Comparison of ENCODE assay signal across 29 cellular contexts in genomic region chr15:53847745-53848144, GRCh38.
DNase-seq lines count a peak whose midpoint lies in the region; ATAC-seq, FAIRE-seq and TF ChIP-seq lines count a peak whose summit lies in the region.
"Had no signal": no experiment of that assay in that cellular context is flagged by ENCODE, and none has a peak within 500 bp of the region (broad histone marks: within the 10 kb centered on the region; RNA-seq: fewer than 3 reads in every experiment).

No MANE protein-coding gene starts in this region.

- peaks cover 76% of the 10 kb centered on the region for H3K4me1 ChIP-seq in HepG2 (ENCODE audit: insufficient read depth, low read length)
- H3K4me1 ChIP-seq in right lobe of liver = no peaks in the 10 kb centered on the region
- H3K4me1 ChIP-seq: BE2C, BLaER1 had no signal

- no peaks in the 10 kb centered on the region for H3K9me3 ChIP-seq in HepG2 (ENCODE audit: low read length)
- no peaks in the 10 kb centered on the region for H3K9me3 ChIP-seq in right lobe of liver
- H3K9me3 ChIP-seq: BE2C; BLaER1; BLaER1 treated with 17β-estradiol and CSF1 and Interleukin-3, amounts not matched to agents 10 nM and 100 nM had no signal

- TF ChIP-seq EP300 in HepG2 (IDR thresholded peaks at IDR 0.05; ENCODE audit: low read depth in 2 of 2, low read length in 2 of 2) (no peak), HepG2 (CRISPR knock-in tag; IDR thresholded peaks at IDR 0.05; ENCODE audit: borderline replicate concordance) (no peak)

- TF ChIP-seq POLR2A in HepG2 (IDR thresholded peaks at IDR 0.05; ENCODE audit: insufficient read depth in 1 of 2, low read depth in 2 of 2, low read length in 2 of 2) (no peak), right lobe of liver (IDR thresholded peaks at IDR 0.05) (no peak)

- in situ Hi-C loops in HepG2 (cut with HindIII; ENCODE audit: extremely low pct_ligation_motif_present, low pct_unique_long_range_greater_than_20kb) = loop anchor here (25.0 kb wide), 1 partner anchor 385 kb away; no protein-coding TSS in a partner anchor

- H3K36me3 ChIP-seq in HepG2 (replicated peaks in 1 of 2; ENCODE audit: control insufficient read depth in 1 of 2, insufficient read depth in 2 of 2, low read length in 2 of 2) = no peaks in the 10 kb centered on the region
- no peaks in the 10 kb centered on the region for H3K36me3 ChIP-seq in right lobe of liver
- H3K36me3 ChIP-seq: BE2C; BLaER1; BLaER1 treated with 17β-estradiol and CSF1 and Interleukin-3, amounts not matched to agents 10 nM and 100 nM had no signal

- no peaks in the 10 kb centered on the region for H3K79me2 ChIP-seq in HepG2 (ENCODE audit: insufficient read depth, low read length)

- TF ChIP-seq CTCF in HepG2 (CRISPR knock-in tag; IDR thresholded peaks at IDR 0.05) (no peak), right lobe of liver (IDR thresholded peaks at IDR 0.05) (no peak)

- no peaks in the 10 kb centered on the region for H4K20me1 ChIP-seq in HepG2 (ENCODE audit: insufficient read depth, low read length)
- H4K20me1 ChIP-seq: BLaER1; BLaER1 treated with 17β-estradiol and CSF1 and Interleukin-3, amounts not matched to agents 10 nM and 100 nM had no signal

- ATAC-seq in HepG2 = no peak
- no peak for ATAC-seq in right lobe of liver
- ATAC-seq: A549; CD8-positive, alpha-beta T cell had no signal

- no peaks in the 10 kb centered on the region for H3K27me3 ChIP-seq in HepG2 (ENCODE audit: control insufficient read depth in 1 of 2, insufficient read depth in 2 of 2, low read length in 2 of 2)
- no peaks in the 10 kb centered on the region for H3K27me3 ChIP-seq in right lobe of liver
- H3K27me3 ChIP-seq: BE2C; BLaER1; BLaER1 treated with 17β-estradiol and CSF1 and Interleukin-3, amounts not matched to agents 10 nM and 100 nM had no signal

- intact Hi-C loops in HepG2 (cut with micrococcal nuclease; ENCODE audit: unreplicated experiment) = no loop called here
- intact Hi-C loops in right lobe of liver (cut with DNase I) = no loop called here

- no peak for TF ChIP-seq RAD21 in HepG2 (CRISPR knock-in tag; IDR thresholded peaks at IDR 0.05)

- POLR2A ChIA-PET in HepG2 (lab: Yijun Ruan, JAX) = no interaction called here

- CTCF ChIA-PET in HepG2 (lab: Yijun Ruan, JAX; ENCODE audit: low intra/inter-chr PET ratio, low total read pairs) = no interaction called here

- FAIRE-seq in HepG2 (lab: Jason Lieb, UNC) = no peak
- FAIRE-seq: A204.1, A549, D721Med had no signal

- no peak overlapping the region for H3K27ac ChIP-seq in HepG2 (ENCODE audit: extremely low read length, insufficient read depth, low read length)
- no peak overlapping the region for H3K27ac ChIP-seq in right lobe of liver
- H3K27ac ChIP-seq: 22Rv1; A549; BLaER1; BLaER1 treated with 17β-estradiol and CSF1 and Interleukin-3, amounts not matched to agents 10 nM and 100 nM; C4-2B had no signal

- no TSS peak for BruUV-seq in HepG2 (replicated peaks; lab: Mats Ljungman, UMichigan)

- no peak overlapping the region for H2AFZ ChIP-seq in HepG2 (ENCODE audit: low read length)

- no peak for DNase-seq in HepG2 (ENCODE audit: low spot score)
- no peak for DNase-seq in right lobe of liver
- DNase-seq: 8988T; ACHN; AML-193; BE2C; C1 segment of cervical spinal cord; Caco-2; Calu3; CD4-positive, alpha-beta memory T cell; CD4-positive, alpha-beta T cell; CD4-positive, CD25-positive, alpha-beta regulatory T cell; CD8-positive, alpha-beta memory T cell; CD8-positive, alpha-beta T cell; COR-L47; DMS 273 treated with DMSO at 0.1 percent for 48 hours; DMS153; DMS53; DMS79; DMS79 treated with DMSO at 0.1 percent for 48 hours; DND-41; EL had no signal

- H3K4me3 ChIP-seq in HepG2 (replicated peaks in 1 of 3; ENCODE audit: insufficient read depth in 1 of 3, low read depth in 2 of 3, low read length in 3 of 3) = no peak overlapping the region
- H3K4me3 ChIP-seq in right lobe of liver = no peak overlapping the region
- H3K4me3 ChIP-seq: A549; BLaER1; BLaER1 treated with 17β-estradiol and CSF1 and Interleukin-3, amounts not matched to agents 10 nM and 100 nM had no signal

- H3K9ac ChIP-seq in HepG2 (ENCODE audit: insufficient read depth, low read depth, low read length) = no peak overlapping the region
- H3K9ac ChIP-seq: BLaER1; BLaER1 treated with 17β-estradiol and CSF1 and Interleukin-3, amounts not matched to agents 10 nM and 100 nM had no signal

- 96% methylated on average over 2 of the region's 2 CpGs for WGBS in HepG2 (ENCODE audit: low lambda C conversion rate)
- 29% methylated on average over 2 of the region's 2 CpGs for WGBS in right lobe of liver (ENCODE audit: insufficient coverage, low coverage, low lambda C conversion rate, missing lambda C conversion rate)

- H3K4me2 ChIP-seq in HepG2 (ENCODE audit: low read depth, low read length) = no peak overlapping the region
- H3K4me2 ChIP-seq: A549; BLaER1; BLaER1 treated with 17β-estradiol and CSF1 and Interleukin-3, amounts not matched to agents 10 nM and 100 nM had no signal

TF ChIP-seq in HepG2, 621 proteins besides CTCF, POLR2A, EP300 and RAD21:
- TF ChIP-seq ZNF317 (CRISPR knock-in tag; IDR thresholded peaks at IDR 0.05) (peak; percentile 96), ARID4A (CRISPR knock-in tag; IDR thresholded peaks at IDR 0.05; ENCODE audit: borderline replicate concordance) (no peak), TEF (CRISPR knock-in tag; IDR thresholded peaks at IDR 0.05) (no peak)
